In the genomic region with DNA sequence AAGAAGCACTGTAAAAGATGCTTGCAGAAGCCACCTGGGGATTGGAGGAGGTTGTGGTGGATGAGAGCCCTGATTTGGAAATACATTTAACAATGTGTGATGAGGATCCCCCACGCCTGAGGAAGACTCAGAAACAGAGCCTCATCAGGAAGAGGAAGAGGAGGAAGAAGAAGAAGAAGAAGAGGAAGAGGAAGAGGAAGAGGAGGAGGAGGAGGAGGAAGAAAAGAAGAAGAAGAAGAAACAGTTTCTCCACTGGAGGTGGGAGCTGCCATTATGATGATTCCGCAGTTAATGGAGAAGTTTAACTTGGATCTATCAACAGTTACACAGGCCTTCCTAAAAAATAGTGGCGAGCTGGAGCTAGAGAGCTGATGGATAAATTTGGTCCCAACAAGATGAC, we compare ENCODE assay signal across 20 cellular contexts. TPM values are rescaled to one million over a fixed set of nuclear protein-coding genes. Genes with fewer than 3 reads are reported as not detected.
DNase-seq lines count a peak whose midpoint lies in the region; ATAC-seq and TF ChIP-seq lines count a peak whose summit lies in the region.
"Had no signal": no experiment of that assay in that cellular context is flagged by ENCODE, and none has a peak within 500 bp of the region (broad histone marks: within the 10 kb centered on the region; RNA-seq: fewer than 3 reads in every experiment).

No MANE protein-coding gene starts in this region.

- TF ChIP-seq CTCF in H9 (conservative IDR thresholded peaks at IDR 0.05) (no peak), WTC11 (IDR thresholded peaks at IDR 0.05) (no peak), endothelial cell (IDR thresholded peaks at IDR 0.05; ENCODE audit: unreplicated experiment) (no peak), neural progenitor cell (IDR thresholded peaks at IDR 0.05) (no peak), GM20000 (IDR thresholded peaks at IDR 0.05; ENCODE audit: extremely low read depth, missing control alignments) (no peak)

- H3K27ac ChIP-seq in H9 (ENCODE audit: insufficient read length, low read depth, low read length) (no peak overlapping the region), neural progenitor cell (peak overlapping the region; percentile 13)
- H3K27ac ChIP-seq: KMS-11 had no signal

- H3K14ac ChIP-seq in H9 (ENCODE audit: insufficient read depth, low read length) = no peak overlapping the region

- H3K4me1 Mint-ChIP-seq in H9 = peaks cover 58 to 68% of the 10 kb centered on the region in 2 experiments
- H3K4me1 Mint-ChIP-seq in WTC11 = peaks cover 76% of the 10 kb centered on the region
- peaks cover 49% of the 10 kb centered on the region for H3K4me1 Mint-ChIP-seq in endothelial cell (ENCODE audit: unreplicated experiment)
- H3K4me1 Mint-ChIP-seq in neural progenitor cell = peaks cover 2% of the 10 kb centered on the region
- H3K4me1 Mint-ChIP-seq: CD8-positive, alpha-beta memory T cell had no signal

- H3K23me2 ChIP-seq in H9 (ENCODE audit: insufficient read length, low read depth, low read length, poor library complexity, severe bottlenecking) = no peaks in the 10 kb centered on the region

- POLR2A ChIA-PET in WTC11 (lab: Charles Lee) = interaction anchor here (1.4 kb wide), 1 partner anchor 51 kb away, joined by 4 read pairs; a partner anchor contains a TSS

- no peak overlapping the region for H3K4me3 ChIP-seq in neural progenitor cell
- H3K4me3 ChIP-seq: GM12878, HAP-1 had no signal

- H3K9me3 ChIP-seq in H9 (ENCODE audit: control insufficient read depth, low read depth, low read length) = no peaks in the 10 kb centered on the region
- no peaks in the 10 kb centered on the region for H3K9me3 ChIP-seq in neural progenitor cell (ENCODE audit: low read depth)
- H3K9me3 ChIP-seq: BE2C, HAP-1 had no signal

- H3K79me1 ChIP-seq in H9 (ENCODE audit: insufficient read depth, low read depth, low read length, poor library complexity, severe bottlenecking) = peaks cover 3% of the 10 kb centered on the region

- DNase-seq in H9 = no peak
- no peak for DNase-seq in WTC11 (ENCODE audit: low spot score)
- DNase-seq in endothelial cell (ENCODE audit: low spot score) = no peak
- no peak for DNase-seq in neural progenitor cell (ENCODE audit: low spot score)
- DNase-seq in GM20000 (ENCODE audit: low spot score) = no peak
- DNase-seq in A172 (ENCODE audit: low spot score) = no peak
- no peak for DNase-seq in DMS79 (lab: John Stamatoyannopoulos, UW)
- DNase-seq: ACHN; BE2C; C1 segment of cervical spinal cord; CD4-positive, CD25-positive, alpha-beta regulatory T cell; CD8-positive, alpha-beta memory T cell; COR-L47; DMS 273 treated with DMSO at 0.1 percent for 48 hours; GOT3 had no signal

- H3K27me3 Mint-ChIP-seq in H9 (ENCODE audit: low read depth) (no peaks in the 10 kb centered on the region; the same call in 1 of the 2 replicates), WTC11 (ENCODE audit: low read depth) (no peaks in the 10 kb centered on the region), endothelial cell (ENCODE audit: unreplicated experiment) (peaks cover 4% of the 10 kb centered on the region), neural progenitor cell (ENCODE audit: insufficient read depth, low read depth) (peaks cover 5% of the 10 kb centered on the region)

- no peak overlapping the region for H2BK15ac ChIP-seq in H9 (ENCODE audit: low read depth, low read length)

- H3K18ac ChIP-seq in H9 (ENCODE audit: insufficient read length, low read depth, low read length) = no peak overlapping the region

- H3K9me3 Mint-ChIP-seq in H9 (no peaks in the 10 kb centered on the region), WTC11 (no peaks in the 10 kb centered on the region), endothelial cell (ENCODE audit: unreplicated experiment) (no peaks in the 10 kb centered on the region), neural progenitor cell (peaks cover 35% of the 10 kb centered on the region)
- H3K9me3 Mint-ChIP-seq: CD8-positive, alpha-beta memory T cell had no signal

- ATAC-seq in WTC11 (no peak), GM21529 (IDR thresholded peaks at IDR 0.05; ENCODE audit: unreplicated experiment) (no peak)
- ATAC-seq: GM12878 had no signal

- H3K4me1 ChIP-seq in H9 (ENCODE audit: insufficient read depth, low read length) (peaks cover 8% of the 10 kb centered on the region; the same call in 1 of the 2 replicates), neural progenitor cell (peaks cover 32% of the 10 kb centered on the region)
- H3K4me1 ChIP-seq: BE2C, HAP-1 had no signal

- H3K9ac ChIP-seq in H9 (ENCODE audit: extremely low read depth, insufficient read length, low read length) (no peak overlapping the region), neural progenitor cell (no peak overlapping the region)
- H3K9ac ChIP-seq: KMS-11 had no signal

- no peak overlapping the region for H4K91ac ChIP-seq in H9 (ENCODE audit: insufficient read length, low read depth, low read length)

- peak overlapping the region in 1 of 2 experiments; percentile 2; a peak in 1 of 5 replicates for H3K4me3 Mint-ChIP-seq in H9
- H3K4me3 Mint-ChIP-seq in WTC11 = no peak overlapping the region
- H3K4me3 Mint-ChIP-seq in endothelial cell (ENCODE audit: unreplicated experiment) = no peak overlapping the region
- H3K4me3 Mint-ChIP-seq in neural progenitor cell = no peak overlapping the region
- H3K4me3 Mint-ChIP-seq: CD4-positive, CD25-positive, alpha-beta regulatory T cell; CD8-positive, alpha-beta memory T cell had no signal

- H3K56ac ChIP-seq in H9 (ENCODE audit: insufficient read length, low read depth, low read length) = no peak overlapping the region

- no CpG with 5 or more reads among the region's 3 CpGs for WGBS in H9 (ENCODE audit: extremely low coverage, insufficient read length, low lambda C conversion rate)

- H4K5ac ChIP-seq in H9 (ENCODE audit: insufficient read length, low read depth, low read length) = no peak overlapping the region

- no peak overlapping the region for H2BK5ac ChIP-seq in H9 (ENCODE audit: insufficient read length, low read length)

- no peak overlapping the region for H2BK20ac ChIP-seq in H9 (ENCODE audit: low read depth, low read length, poor library complexity, severe bottlenecking)

- no peaks in the 10 kb centered on the region for H3K36me3 ChIP-seq in neural progenitor cell
- H3K36me3 ChIP-seq: BE2C, HAP-1 had no signal

- no peak overlapping the region for H4K8ac ChIP-seq in H9 (replicated peaks; ENCODE audit: insufficient read length, low read depth, low read length)

- H3F3A ChIP-seq in neural progenitor cell (ENCODE audit: low read depth) = peaks cover 14% of the 10 kb centered on the region

- H2BK120ac ChIP-seq in H9 (ENCODE audit: low read depth, low read length, poor library complexity, severe bottlenecking) = no peak overlapping the region

- H3K4me2 ChIP-seq in H9 (ENCODE audit: insufficient read depth, insufficient read length, low read length) = no peak overlapping the region
- H3K4me2 ChIP-seq in neural progenitor cell = no peak overlapping the region
- H3K4me2 ChIP-seq: KMS-11 had no signal

- no peak overlapping the region for H3K4ac ChIP-seq in H9 (ENCODE audit: low read depth, low read length)

- no peak overlapping the region for H2BK12ac ChIP-seq in H9 (ENCODE audit: insufficient read length, low read depth, low read length)

- H4K20me1 ChIP-seq in H9 (ENCODE audit: control insufficient read depth, insufficient read depth, insufficient read length) = peaks cover 2% of the 10 kb centered on the region
- H4K20me1 ChIP-seq in neural progenitor cell (ENCODE audit: low read depth) = peaks cover 98% of the 10 kb centered on the region

- H3T11ph ChIP-seq in H9 (ENCODE audit: low read length) = no peak overlapping the region

- H2AFZ ChIP-seq in H9 (ENCODE audit: low read length) (no peak overlapping the region), neural progenitor cell (replicated peaks) (no peak overlapping the region)

- H3K36me3 Mint-ChIP-seq in H9 (ENCODE audit: insufficient read depth in 1 of 3, low read depth in 3 of 3) = peaks cover 7 to 11% (median 10%) of the 10 kb centered on the region in 3 experiments; a peak in 5 of 7 replicates
- H3K36me3 Mint-ChIP-seq in WTC11 = peaks cover 7% of the 10 kb centered on the region
- H3K36me3 Mint-ChIP-seq in endothelial cell (ENCODE audit: low read depth, unreplicated experiment) = peaks cover 6% of the 10 kb centered on the region
- H3K36me3 Mint-ChIP-seq in neural progenitor cell = peaks cover 39% of the 10 kb centered on the region
- H3K36me3 Mint-ChIP-seq: CD4-positive, CD25-positive, alpha-beta regulatory T cell; CD8-positive, alpha-beta memory T cell had no signal

- H3K79me2 ChIP-seq in H9 (ENCODE audit: insufficient read depth, low read length) (peaks cover 67% of the 10 kb centered on the region), neural progenitor cell (ENCODE audit: low read depth) (peaks cover 100% of the 10 kb centered on the region)

- H3K27me3 ChIP-seq in H9 (ENCODE audit: insufficient read depth, low read length) (no peaks in the 10 kb centered on the region), neural progenitor cell (no peaks in the 10 kb centered on the region)
- H3K27me3 ChIP-seq: BE2C had no signal

- H3K23ac ChIP-seq in H9 (ENCODE audit: insufficient read length, low read depth, low read length) = no peak overlapping the region

- H3K27ac Mint-ChIP-seq in H9 (peak overlapping the region in 2 of 3 experiments; percentile 30 to 46; a peak in 4 of 7 replicates), WTC11 (peak overlapping the region; percentile 83), endothelial cell (ENCODE audit: unreplicated experiment) (peak overlapping the region; percentile 1), neural progenitor cell (no peak overlapping the region)
- H3K27ac Mint-ChIP-seq: CD4-positive, CD25-positive, alpha-beta regulatory T cell; CD8-positive, alpha-beta memory T cell had no signal

- CTCF ChIA-PET in WTC11 (lab: Charles Lee) = interaction anchor here (0.8 to 2.2 kb wide), 13 partner anchors 16 to 248 kb away, joined by 3 to 14 read pairs (median 4); no protein-coding TSS in a partner anchor

- no peak overlapping the region for H2AK5ac ChIP-seq in H9 (ENCODE audit: insufficient read length, low read length)

TF ChIP-seq in WTC11, 78 proteins besides CTCF, POLR2A, EP300 and RAD21 (continues in another document):
- no peak for TF ChIP-seq ZBTB21 (CRISPR knock-in tag; IDR thresholded peaks at IDR 0.05; ENCODE audit: borderline replicate concordance)
- no peak for TF ChIP-seq ZNF121 (CRISPR knock-in tag; IDR thresholded peaks at IDR 0.05)
- no peak for TF ChIP-seq ATF1 (CRISPR knock-in tag; IDR thresholded peaks at IDR 0.05)
- no peak for TF ChIP-seq NR2C2 (CRISPR knock-in tag; IDR thresholded peaks at IDR 0.05)
- TF ChIP-seq TCF7 (CRISPR knock-in tag; IDR thresholded peaks at IDR 0.05; ENCODE audit: low read depth) = no peak
- no peak for TF ChIP-seq GTF2I (CRISPR knock-in tag; conservative IDR thresholded peaks at IDR 0.05)

RNA-seq across cellular contexts. Expression of a gene that starts 50.1 kb away (rescaled TPM):
- total RNA-seq in H9 (2021) (145 and 154 TPM in 2 replicates), WTC11 (2021) (110 to 111 TPM (median 110 TPM) in 3 replicates), endothelial cell (ENCODE audit: unreplicated experiment) (65.3 TPM), neural progenitor cell (ENCODE audit: low replicate concordance) (67.8 and 72.8 TPM in 2 replicates)
- not detected in 2 replicates for total RNA-seq in A172 (2014; rRNA removed; shearing (Covaris generic))
- total RNA-seq: CD4-positive, CD25-positive, alpha-beta regulatory T cell; CD8-positive, alpha-beta memory T cell; HT-29 had no signal

Comparison
In these comparisons a context has a peak if more than half of its experiments do, and no peak if none do; other contexts are left out.
1. RNA of a gene that starts 50.1 kb away (total RNA-seq): 145 to 154 TPM in H9, 110 to 111 TPM in WTC11, 67.8 to 72.8 TPM in neural progenitor cell and 65.3 TPM in endothelial cell (single experiment); not detected in A172; every median in the first group is over 10 times any median in the second.